In the genomic region with DNA sequence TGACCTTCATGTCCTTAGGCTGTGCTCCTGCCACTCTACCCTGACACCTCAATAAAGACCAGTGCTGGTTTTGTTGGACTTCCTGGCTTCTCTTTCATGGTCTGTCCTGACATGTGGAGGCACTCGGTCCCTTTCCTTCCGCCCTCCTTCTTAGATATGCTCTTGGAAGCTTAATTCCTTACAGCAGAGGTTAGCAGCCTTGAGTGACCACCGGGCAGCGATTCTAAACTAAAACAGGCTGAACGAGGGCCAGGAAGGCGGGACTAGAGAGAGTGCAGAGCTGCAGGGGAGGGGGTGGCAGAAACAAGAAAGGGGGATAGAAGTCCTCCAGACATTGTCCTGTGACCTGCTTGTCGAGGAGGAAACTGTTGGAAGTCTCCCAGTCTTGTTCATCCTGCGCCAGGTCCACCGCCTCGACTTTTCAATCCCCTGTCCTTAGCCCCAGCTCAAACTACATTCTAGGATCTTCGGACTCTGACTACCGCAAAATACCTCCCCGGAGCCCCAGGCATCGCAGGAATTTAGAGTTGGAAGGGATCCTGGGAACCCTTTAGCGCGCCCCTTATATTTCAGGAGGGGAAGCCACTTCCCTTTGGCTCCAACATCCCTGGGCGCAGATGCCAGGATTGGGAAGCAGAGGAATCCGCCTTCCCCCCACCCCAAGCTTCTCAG, we compare ENCODE assay signal across 1 cellular context.
TF ChIP-seq lines count a peak whose summit lies in the region.

No MANE protein-coding gene starts in this region.

TF ChIP-seq in HepG2, 621 proteins besides CTCF, POLR2A, EP300 and RAD21:
- TF ChIP-seq, protein P1, sequence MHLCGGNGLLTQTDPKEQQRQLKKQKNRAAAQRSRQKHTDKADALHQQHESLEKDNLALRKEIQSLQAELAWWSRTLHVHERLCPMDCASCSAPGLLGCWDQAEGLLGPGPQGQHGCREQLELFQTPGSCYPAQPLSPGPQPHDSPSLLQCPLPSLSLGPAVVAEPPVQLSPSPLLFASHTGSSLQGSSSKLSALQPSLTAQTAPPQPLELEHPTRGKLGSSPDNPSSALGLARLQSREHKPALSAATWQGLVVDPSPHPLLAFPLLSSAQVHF (CRISPR knock-in tag; IDR thresholded peaks at IDR 0.05): no peak
- TF ChIP-seq ZNF333 (CRISPR knock-in tag; IDR thresholded peaks at IDR 0.05; ENCODE audit: borderline replicate concordance) (no peak), NCOA5 (CRISPR knock-in tag; IDR thresholded peaks at IDR 0.05) (no peak), ZNF703 (CRISPR knock-in tag; IDR thresholded peaks at IDR 0.05; ENCODE audit: borderline replicate concordance) (no peak), BRD4 (CRISPR knock-in tag; IDR thresholded peaks at IDR 0.05) (no peak), JUN (CRISPR knock-in tag; IDR thresholded peaks at IDR 0.05) (no peak), MXD4 (CRISPR knock-in tag; IDR thresholded peaks at IDR 0.05) (no peak), RBAK (CRISPR knock-in tag; IDR thresholded peaks at IDR 0.05) (no peak), ZBTB14 (CRISPR knock-in tag; IDR thresholded peaks at IDR 0.05) (no peak), SP5 (CRISPR knock-in tag; IDR thresholded peaks at IDR 0.05; ENCODE audit: borderline replicate concordance, low read depth) (no peak), ZNF318 (CRISPR knock-in tag; IDR thresholded peaks at IDR 0.05) (no peak), SUZ12 (IDR thresholded peaks at IDR 0.05; ENCODE audit: low read depth, low read length) (no peak), ZNF34 (CRISPR knock-in tag; IDR thresholded peaks at IDR 0.05; ENCODE audit: borderline replicate concordance) (no peak), ADNP (CRISPR knock-in tag; IDR thresholded peaks at IDR 0.05) (no peak), ZNF343 (CRISPR knock-in tag; IDR thresholded peaks at IDR 0.05) (no peak)
